27 cellular contexts compared by ENCODE assay signal in the genomic region with DNA sequence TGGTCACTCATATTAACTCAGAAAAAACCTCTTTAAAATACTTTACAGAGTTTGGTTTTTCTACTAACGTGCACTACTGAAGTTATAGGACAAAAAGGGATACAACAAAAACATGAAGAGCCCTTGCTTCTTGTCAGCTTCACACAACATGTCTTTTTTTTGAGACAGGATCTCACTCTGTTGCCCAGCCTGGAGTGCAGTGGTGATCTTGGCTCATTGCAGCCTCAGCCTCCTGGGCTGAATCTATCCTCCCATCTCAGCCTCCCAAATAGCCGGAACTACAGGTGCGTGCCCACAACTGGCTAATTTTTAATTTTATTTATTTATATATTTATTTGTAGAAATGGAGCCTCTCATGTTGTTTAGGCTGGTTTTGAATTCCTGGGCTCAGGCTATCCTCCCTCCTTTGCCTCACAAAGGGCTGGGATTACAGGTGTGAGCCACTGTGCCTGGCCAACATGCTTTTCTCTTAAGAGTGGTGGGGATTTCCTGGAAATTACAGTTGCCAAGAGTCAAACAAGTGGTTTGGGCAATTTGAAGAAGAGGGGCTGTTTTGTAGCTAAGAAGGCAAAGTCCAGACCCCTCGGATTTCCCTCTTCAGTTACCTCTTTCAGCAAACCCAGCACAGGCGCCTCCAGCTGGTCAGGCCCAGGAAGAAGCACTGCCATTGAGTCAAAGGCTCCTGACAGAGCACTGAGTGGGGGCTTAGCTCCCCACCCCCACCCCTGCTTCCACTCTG. TPM values are rescaled to one million over a fixed set of nuclear protein-coding genes. Genes with fewer than 3 reads are reported as not detected.
DNase-seq lines count a peak whose midpoint lies in the region; ATAC-seq and TF ChIP-seq lines count a peak whose summit lies in the region.
"Had no signal": no experiment of that assay in that cellular context is flagged by ENCODE, and none has a peak within 500 bp of the region (broad histone marks: within the 10 kb centered on the region; RNA-seq: fewer than 3 reads in every experiment).

No MANE protein-coding gene starts in this region.

- H3K9ac ChIP-seq in DND-41 (ENCODE audit: low read depth, low read length): no peak overlapping the region

- H3K27me3 Mint-ChIP-seq in GM23338 (ENCODE audit: insufficient read depth, low read depth, poor library complexity): peaks cover 3% of the 10 kb centered on the region

- H3K36me3 ChIP-seq in DND-41 (ENCODE audit: insufficient read depth, low read length) (no peaks in the 10 kb centered on the region), GM23338 (ENCODE audit: insufficient read depth) (no peaks in the 10 kb centered on the region), OCI-LY7 (ENCODE audit: insufficient read depth, low read length) (no peaks in the 10 kb centered on the region)
- H3K36me3 ChIP-seq: adrenal gland, cardiac muscle cell, heart left ventricle, left lung, spleen, thoracic aorta, WERI-Rb-1 had no signal

- no peaks in the 10 kb centered on the region for H3K9me3 Mint-ChIP-seq in GM23338
- H3K9me3 Mint-ChIP-seq: dendritic cell treated with granulocyte-macrophage colony-stimulating factor and Interleukin-4, amounts not matched to agents 40 ng/mL and 50 ng/mL, for 4 days; IgD-negative memory B cell; immature natural killer cell; naive thymus-derived CD8-positive, alpha-beta T cell; T-helper 2 cell treated with Interferon-gamma antibody and Interleukin-4, amounts not matched to agents 5 μg/mL and 100 μg/mL, for 36 hours had no signal

- H4K20me1 ChIP-seq in DND-41 (ENCODE audit: insufficient read depth, low read length) (no peaks in the 10 kb centered on the region), GM23338 (replicated peaks; ENCODE audit: insufficient read depth) (no peaks in the 10 kb centered on the region), OCI-LY7 (ENCODE audit: insufficient read depth, low read length) (no peaks in the 10 kb centered on the region)

- no peaks in the 10 kb centered on the region for H3F3A ChIP-seq in GM23338 (replicated peaks; ENCODE audit: low read depth)

- H3K4me3 Mint-ChIP-seq in GM23338: no peak overlapping the region
- H3K4me3 Mint-ChIP-seq: CD14-positive monocyte; dendritic cell treated with granulocyte-macrophage colony-stimulating factor and Interleukin-4, amounts not matched to agents 40 ng/mL and 50 ng/mL, for 4 days; IgD-negative memory B cell; immature natural killer cell; naive thymus-derived CD8-positive, alpha-beta T cell; T-helper 2 cell treated with Interferon-gamma antibody and Interleukin-4, amounts not matched to agents 5 μg/mL and 100 μg/mL, for 36 hours had no signal

- H3K4me1 ChIP-seq in DND-41 (ENCODE audit: insufficient read depth, low read length): no peaks in the 10 kb centered on the region
- no peaks in the 10 kb centered on the region for H3K4me1 ChIP-seq in GM23338 (ENCODE audit: insufficient read depth)
- peaks cover 11% of the 10 kb centered on the region for H3K4me1 ChIP-seq in OCI-LY7 (ENCODE audit: insufficient read depth, low read length, poor library complexity, severe bottlenecking)
- H3K4me1 ChIP-seq: adrenal gland, heart left ventricle had no signal

- peak; percentile 13 for DNase-seq in DND-41
- peak; percentile 29 for DNase-seq in GM23338 (ENCODE audit: low spot score)
- DNase-seq in OCI-LY7 (ENCODE audit: low spot score): no peak
- peak; percentile 59 for DNase-seq in epithelial cell of esophagus (ENCODE audit: low read depth)
- DNase-seq in NCI-H1092 treated with DMSO at 0.1 percent for 48 hours (lab: John Stamatoyannopoulos, UW): no peak
- DNase-seq in HK-2 (ENCODE audit: unreplicated experiment): no peak
- no peak for DNase-seq in NCI-H1694 treated with DMSO at 0.1 percent for 48 hours (lab: John Stamatoyannopoulos, UW)
- DNase-seq in Ammon's horn (ENCODE audit: low spot score): no peak
- DNase-seq: activated CD8-positive, alpha-beta memory T cell treated with anti-CD3 and anti-CD28 coated beads, Interleukin-2, amount 50 U/mL, for 48 hours; adrenal gland; heart left ventricle; immature natural killer cell; left lung; naive thymus-derived CD8-positive, alpha-beta T cell; NCI-H1930; NCI-H446 treated with DMSO at 0.1 percent for 48 hours; spleen; stimulated activated CD4-positive, alpha-beta T cell treated with anti-CD3 and anti-CD28 coated beads, Interleukin-4, amount 100 ng/mL, for 24 hours; stimulated activated naive CD4-positive, alpha-beta T cell treated with Interleukin-2 at 50 U/mL for 16 hours; WERI-Rb-1 had no signal

- intact Hi-C loops in OCI-LY7 (cut with micrococcal nuclease; ENCODE audit: unreplicated experiment): no loop called here

- H3K9me3 ChIP-seq in DND-41 (ENCODE audit: insufficient read depth, low read length, severe bottlenecking): no peaks in the 10 kb centered on the region
- no peaks in the 10 kb centered on the region for H3K9me3 ChIP-seq in OCI-LY7 (ENCODE audit: low read length)
- H3K9me3 ChIP-seq: adrenal gland, heart left ventricle, left lung, spleen, thoracic aorta had no signal

- H2AFZ ChIP-seq in DND-41 (ENCODE audit: low read depth, low read length): no peak overlapping the region
- H2AFZ ChIP-seq in GM23338: no peak overlapping the region
- no peak overlapping the region for H2AFZ ChIP-seq in OCI-LY7 (ENCODE audit: low read length)

- H3K4me2 ChIP-seq in DND-41 (ENCODE audit: insufficient read depth, low read length) (no peak overlapping the region), GM23338 (no peak overlapping the region), OCI-LY7 (ENCODE audit: low read length) (no peak overlapping the region)

- peaks cover 7% of the 10 kb centered on the region for H3K4me1 Mint-ChIP-seq in GM23338
- H3K4me1 Mint-ChIP-seq: immature natural killer cell had no signal

- H3K9me2 ChIP-seq in GM23338 (ENCODE audit: insufficient read depth) (no peaks in the 10 kb centered on the region), OCI-LY7 (ENCODE audit: insufficient read depth, low read length) (no peaks in the 10 kb centered on the region)

- H3K79me2 ChIP-seq in DND-41 (ENCODE audit: insufficient read depth, low read length) (no peaks in the 10 kb centered on the region), GM23338 (replicated peaks; ENCODE audit: insufficient read depth) (no peaks in the 10 kb centered on the region), OCI-LY7 (ENCODE audit: insufficient read depth, low read depth, low read length) (no peaks in the 10 kb centered on the region)

- CTCF ChIA-PET in OCI-LY7 (lab: Charles Lee; ENCODE audit: unreplicated experiment): no interaction called here

- no peaks in the 10 kb centered on the region for H3K27me3 ChIP-seq in DND-41 (ENCODE audit: insufficient read depth, low read length, poor library complexity)
- H3K27me3 ChIP-seq in GM23338 (ENCODE audit: insufficient read depth): no peaks in the 10 kb centered on the region
- H3K27me3 ChIP-seq: adrenal gland, cardiac muscle cell, left lung had no signal

- POLR2A ChIA-PET in OCI-LY7 (lab: Charles Lee): interaction anchor here (0.7 kb wide), 1 partner anchor 43 kb away, joined by 3 read pairs; no protein-coding TSS in a partner anchor

- BruUV-seq in OCI-LY7 (replicated peaks; lab: Mats Ljungman, UMichigan): no TSS peak

- TF ChIP-seq CTCF in DND-41 (IDR thresholded peaks at IDR 0.05; ENCODE audit: borderline replicate concordance, extremely low read depth, low read length, poor library complexity, severe bottlenecking) (no peak), GM23338 (conservative IDR thresholded peaks at IDR 0.05; ENCODE audit: low read depth in 2 of 2) (peak; percentile 36 to 50; a peak in 3 of 4 replicates), OCI-LY7 (conservative IDR thresholded peaks at IDR 0.05; ENCODE audit: low read length) (peak; percentile 47), epithelial cell of esophagus (IDR thresholded peaks at IDR 0.05; ENCODE audit: insufficient read depth, low read depth, low read length, missing control alignments) (no peak)

- no peak overlapping the region for H3K27ac Mint-ChIP-seq in GM23338
- H3K27ac Mint-ChIP-seq: dendritic cell treated with granulocyte-macrophage colony-stimulating factor and Interleukin-4, amounts not matched to agents 40 ng/mL and 50 ng/mL, for 4 days; IgD-negative memory B cell; naive thymus-derived CD8-positive, alpha-beta T cell; T-helper 2 cell treated with Interferon-gamma antibody and Interleukin-4, amounts not matched to agents 5 μg/mL and 100 μg/mL, for 36 hours had no signal

- no peaks in the 10 kb centered on the region for H3K36me3 Mint-ChIP-seq in GM23338 (ENCODE audit: low read depth)
- H3K36me3 Mint-ChIP-seq: CD14-positive monocyte; immature natural killer cell; naive thymus-derived CD8-positive, alpha-beta T cell had no signal

- H3K27ac ChIP-seq in DND-41 (ENCODE audit: low read length) (no peak overlapping the region), GM23338 (ENCODE audit: low read depth) (no peak overlapping the region), OCI-LY7 (ENCODE audit: low read depth, low read length, poor library complexity, severe bottlenecking) (no peak overlapping the region)
- H3K27ac ChIP-seq: adrenal gland, cardiac muscle cell, heart left ventricle, left lung, SK-N-MC, spleen, thoracic aorta, WERI-Rb-1 had no signal

- H3K4me3 ChIP-seq in DND-41 (ENCODE audit: low read depth in 1 of 2, low read length in 2 of 2) (no peak overlapping the region), GM23338 (no peak overlapping the region), OCI-LY7 (ENCODE audit: low read depth, low read length, poor library complexity, severe bottlenecking) (no peak overlapping the region), epithelial cell of esophagus (ENCODE audit: low read length) (no peak overlapping the region)
- H3K4me3 ChIP-seq: adrenal gland, cardiac muscle cell, heart left ventricle, left lung, SK-N-MC, spleen, thoracic aorta had no signal

- ATAC-seq in DND-41 (ENCODE audit: insufficient read depth, low read depth) (no peak), GM23338 (peak; percentile 67)
- ATAC-seq: heart left ventricle; left lung; naive thymus-derived CD8-positive, alpha-beta T cell had no signal

RNA-seq across cellular contexts. Expression of gene SMPDL3B, which starts 6.4 kb away (rescaled TPM):
- 78.5 and 83.1 TPM in 2 replicates for total RNA-seq in GM23338 (2014; rRNA removed; shearing (Covaris generic))
- polyA plus RNA-seq in GM23338 (2016; fragmentation: Nextera tagmentation; extraction: Ambion mirVana): 39.5 and 40.9 TPM in 2 replicates
- total RNA-seq in OCI-LY7 (2014; rRNA removed; shearing (Covaris generic)): 0.19 and 0.39 TPM in 2 replicates
- total RNA-seq in OCI-LY7 (2022): not detected in 2 replicates
- total RNA-seq: adrenal gland; naive thymus-derived CD8-positive, alpha-beta T cell; thoracic aorta had no signal
- polyA plus RNA-seq: IgD-negative memory B cell had no signal

RNA-seq across cellular contexts. Expression of gene RPA2, which starts 14.0 kb away (rescaled TPM):
- 47.0 and 55.5 TPM in 2 replicates for total RNA-seq in GM23338 (2014; rRNA removed; shearing (Covaris generic))
- 58.4 and 60.8 TPM in 2 replicates for polyA plus RNA-seq in GM23338 (2016; fragmentation: Nextera tagmentation; extraction: Ambion mirVana)
- total RNA-seq in OCI-LY7 (2014; rRNA removed; shearing (Covaris generic)): 56.8 and 74.4 TPM in 2 replicates
- total RNA-seq in OCI-LY7 (2022): 44.3 and 52.7 TPM in 2 replicates

RNA-seq across cellular contexts. Expression of gene XKR8, which starts 31.4 kb away (rescaled TPM):
- total RNA-seq in GM23338 (2014; rRNA removed; shearing (Covaris generic)): 9.6 and 13.1 TPM in 2 replicates
- 8.2 and 9.6 TPM in 2 replicates for polyA plus RNA-seq in GM23338 (2016; fragmentation: Nextera tagmentation; extraction: Ambion mirVana)
- 0.38 and 0.75 TPM in 2 replicates for total RNA-seq in OCI-LY7 (2014; rRNA removed; shearing (Covaris generic))
- total RNA-seq in OCI-LY7 (2022): 0.70 and 2.3 TPM in 2 replicates

RNA-seq across cellular contexts. Expression of gene THEMIS2, which starts 56.0 kb away (rescaled TPM):
- 19.3 and 32.4 TPM in 2 replicates for total RNA-seq in GM23338 (2014; rRNA removed; shearing (Covaris generic))
- polyA plus RNA-seq in GM23338 (2016; fragmentation: Nextera tagmentation; extraction: Ambion mirVana): 8.1 and 10.0 TPM in 2 replicates
- total RNA-seq in OCI-LY7 (2014; rRNA removed; shearing (Covaris generic)): 0.98 and 4.1 TPM in 2 replicates
- total RNA-seq in OCI-LY7 (2022): 15.4 and 20.3 TPM in 2 replicates

Comparison
In these comparisons a context has a peak if more than half of its experiments do, and no peak if none do; other contexts are left out.
1. DNase-seq: peak in DND-41 (single experiment), GM23338 (single experiment) and epithelial cell of esophagus (single experiment); none in OCI-LY7 (single experiment), NCI-H1092 treated with DMSO at 0.1 percent for 48 hours (single experiment), HK-2 (single experiment), NCI-H1694 treated with DMSO at 0.1 percent for 48 hours (single experiment) and Ammon's horn (single experiment).
2. CTCF ChIP-seq: peak in GM23338 (2 of 2) and OCI-LY7 (single experiment); none in DND-41 (single experiment) and epithelial cell of esophagus (single experiment).
3. RNA of gene SMPDL3B, which starts 6.4 kb away (total RNA-seq): 78.5 to 83.1 TPM in GM23338; 0.19 to 0.39 TPM in OCI-LY7; every median in the first group is over 10 times any median in the second.